ENCODE assay signal across 35 cellular contexts in genomic region chr16:1907226-1907849, GRCh38. TPM values are rescaled to one million over a fixed set of nuclear protein-coding genes. Genes with fewer than 3 reads are reported as not detected.
"Had no signal": no experiment of that assay in that cellular context is flagged by ENCODE, and none has a peak within 500 bp of the region (broad histone marks: within the 10 kb centered on the region; RNA-seq: fewer than 3 reads in every experiment).

No MANE protein-coding gene starts in this region.

- H3K27me3 ChIP-seq: ascending aorta, cardiac muscle cell, testis had no signal

- H3K4me1 Mint-ChIP-seq: activated CD4-positive, alpha-beta T cell treated with anti-CD3 and anti-CD28 coated beads for 36 hours; activated naive CD8-positive, alpha-beta T cell treated with anti-CD3 and anti-CD28 coated beads for 36 hours; brain; immature natural killer cell; mesothelial cell of epicardium had no signal

- H3K36me3 ChIP-seq: adrenal gland, ascending aorta, cardiac muscle cell, gastroesophageal sphincter, spleen had no signal

- H3K36me3 Mint-ChIP-seq: activated naive CD8-positive, alpha-beta T cell treated with anti-CD3 and anti-CD28 coated beads for 36 hours; brain; immature natural killer cell; mesothelial cell of epicardium; naive thymus-derived CD4-positive, alpha-beta T cell had no signal

- H3K4me3 Mint-ChIP-seq: activated CD4-positive, alpha-beta T cell treated with anti-CD3 and anti-CD28 coated beads for 36 hours; activated naive CD4-positive, alpha-beta T cell treated with anti-CD3 and anti-CD28 coated beads for 36 hours; activated naive CD8-positive, alpha-beta T cell treated with anti-CD3 and anti-CD28 coated beads for 36 hours; activated T-cell treated with anti-CD3 and anti-CD28 coated beads, Interleukin-2, amount 50 U/mL, for 72 hours; brain; effector memory CD8-positive, alpha-beta T cell; immature natural killer cell; mesothelial cell of epicardium; naive thymus-derived CD4-positive, alpha-beta T cell had no signal

- H3K27ac ChIP-seq: adrenal gland, ascending aorta, cardiac muscle cell, coronary artery, dorsolateral prefrontal cortex, gastroesophageal sphincter, spleen, testis had no signal

- H3K4me1 ChIP-seq: adrenal gland, ascending aorta, gastroesophageal sphincter, spleen had no signal

- H3K27me3 Mint-ChIP-seq: activated CD4-positive, alpha-beta T cell treated with anti-CD3 and anti-CD28 coated beads for 36 hours had no signal

- H3K9me3 ChIP-seq: adrenal gland, ascending aorta, gastroesophageal sphincter, spleen, testis had no signal

- DNase-seq: activated CD4-positive, alpha-beta T cell treated with anti-CD3 and anti-CD28 coated beads for 36 hours; activated CD4-positive, CD25-positive, alpha-beta regulatory T cell; activated effector memory CD4-positive, alpha-beta T cell treated with Interleukin-2 at 50 U/mL for 16 hours; activated naive CD4-positive, alpha-beta T cell treated with anti-CD3 and anti-CD28 coated beads for 36 hours; activated naive CD8-positive, alpha-beta T cell treated with anti-CD3 and anti-CD28 coated beads for 36 hours; activated T-cell treated with anti-CD3 and anti-CD28 coated beads for 4 hours; activated T-cell treated with anti-CD3 and anti-CD28 coated beads, Interleukin-2, amount 50 U/mL, for 72 hours; adrenal gland; cerebellar nuclear complex; dorsolateral prefrontal cortex; effector memory CD8-positive, alpha-beta T cell; erythroblast; hippocampal formation; immature natural killer cell; kidney; left colon; mammary epithelial cell; naive thymus-derived CD4-positive, alpha-beta T cell; occipital lobe; right cardiac atrium; spleen; stimulated activated naive CD4-positive, alpha-beta T cell; testis; trophoblast cell had no signal

- H3K9me3 Mint-ChIP-seq: activated naive CD4-positive, alpha-beta T cell treated with anti-CD3 and anti-CD28 coated beads for 36 hours; activated naive CD8-positive, alpha-beta T cell treated with anti-CD3 and anti-CD28 coated beads for 36 hours; activated T-cell treated with anti-CD3 and anti-CD28 coated beads, Interleukin-2, amount 50 U/mL, for 72 hours; effector memory CD8-positive, alpha-beta T cell; immature natural killer cell; mesothelial cell of epicardium; naive thymus-derived CD4-positive, alpha-beta T cell had no signal

- ATAC-seq: activated CD4-positive, alpha-beta T cell treated with anti-CD3 and anti-CD28 coated beads for 36 hours; activated T-cell treated with anti-CD3 and anti-CD28 coated beads, Interleukin-2, amount 50 U/mL, for 72 hours; effector memory CD8-positive, alpha-beta T cell; gastroesophageal sphincter; left colon; naive thymus-derived CD4-positive, alpha-beta T cell; right cardiac atrium had no signal

- H3K4me3 ChIP-seq: adrenal gland, ascending aorta, cardiac muscle cell, coronary artery, dorsolateral prefrontal cortex, gastroesophageal sphincter, spleen, testis had no signal

- H3K27ac Mint-ChIP-seq: activated CD4-positive, alpha-beta T cell treated with anti-CD3 and anti-CD28 coated beads for 36 hours; activated naive CD4-positive, alpha-beta T cell treated with anti-CD3 and anti-CD28 coated beads for 36 hours; activated naive CD8-positive, alpha-beta T cell treated with anti-CD3 and anti-CD28 coated beads for 36 hours; activated T-cell treated with anti-CD3 and anti-CD28 coated beads, Interleukin-2, amount 50 U/mL, for 72 hours; brain; effector memory CD8-positive, alpha-beta T cell; immature natural killer cell; mesothelial cell of epicardium; naive thymus-derived CD4-positive, alpha-beta T cell had no signal

RNA-seq across cellular contexts. Expression of gene HS3ST6, which starts 10.9 kb away (rescaled TPM):
- total RNA-seq: activated CD4-positive, alpha-beta T cell treated with anti-CD3 and anti-CD28 coated beads for 36 hours; activated naive CD4-positive, alpha-beta T cell treated with anti-CD3 and anti-CD28 coated beads for 36 hours; activated naive CD8-positive, alpha-beta T cell treated with anti-CD3 and anti-CD28 coated beads for 36 hours; activated T-cell treated with anti-CD3 and anti-CD28 coated beads, Interleukin-2, amount 50 U/mL, for 72 hours; adrenal gland; ascending aorta; cardiac muscle cell; dorsolateral prefrontal cortex; fibroblast of lung; fibroblast of villous mesenchyme; gastroesophageal sphincter; liver; mammary epithelial cell; naive thymus-derived CD4-positive, alpha-beta T cell; occipital lobe; right cardiac atrium; T-helper 1 cell treated with Interleukin-12 subunit alpha and Interleukin-12 subunit beta and Interleukin-4 antibody, amounts not matched to agents 30 ng/mL and 1 ng/mL, for 36 hours had no signal
- polyA plus RNA-seq: cardiac muscle cell; fibroblast of lung; immature natural killer cell; liver; mammary epithelial cell; naive thymus-derived CD4-positive, alpha-beta T cell; neural cell; right cardiac atrium had no signal

RNA-seq across cellular contexts. Expression of gene MEIOB, which starts 35.4 kb away (rescaled TPM):
- total RNA-seq: ascending aorta; fibroblast of lung; fibroblast of villous mesenchyme; gastroesophageal sphincter; left colon; mesothelial cell of epicardium; naive thymus-derived CD4-positive, alpha-beta T cell; occipital lobe; right cardiac atrium; spleen; T-helper 1 cell treated with Interleukin-12 subunit alpha and Interleukin-12 subunit beta and Interleukin-4 antibody, amounts not matched to agents 30 ng/mL and 1 ng/mL, for 36 hours had no signal
- polyA plus RNA-seq: adrenal gland; cardiac muscle cell; fibroblast of lung; immature natural killer cell; mammary epithelial cell; naive thymus-derived CD4-positive, alpha-beta T cell; neural cell; right cardiac atrium; spleen had no signal

RNA-seq across cellular contexts. Expression of gene RPL3L, which starts 47.2 kb away (rescaled TPM):
- total RNA-seq: activated CD4-positive, alpha-beta T cell treated with anti-CD3 and anti-CD28 coated beads for 36 hours; activated naive CD4-positive, alpha-beta T cell treated with anti-CD3 and anti-CD28 coated beads for 36 hours; activated naive CD8-positive, alpha-beta T cell treated with anti-CD3 and anti-CD28 coated beads for 36 hours; ascending aorta; cardiac muscle cell; fibroblast of lung; fibroblast of villous mesenchyme; gastroesophageal sphincter; kidney; left colon; liver; mesothelial cell of epicardium; naive thymus-derived CD4-positive, alpha-beta T cell; occipital lobe; spleen; T-helper 1 cell treated with Interleukin-12 subunit alpha and Interleukin-12 subunit beta and Interleukin-4 antibody, amounts not matched to agents 30 ng/mL and 1 ng/mL, for 36 hours had no signal
- polyA plus RNA-seq: fibroblast of lung; immature natural killer cell; naive thymus-derived CD4-positive, alpha-beta T cell; neural cell had no signal
